In the genomic region with DNA sequence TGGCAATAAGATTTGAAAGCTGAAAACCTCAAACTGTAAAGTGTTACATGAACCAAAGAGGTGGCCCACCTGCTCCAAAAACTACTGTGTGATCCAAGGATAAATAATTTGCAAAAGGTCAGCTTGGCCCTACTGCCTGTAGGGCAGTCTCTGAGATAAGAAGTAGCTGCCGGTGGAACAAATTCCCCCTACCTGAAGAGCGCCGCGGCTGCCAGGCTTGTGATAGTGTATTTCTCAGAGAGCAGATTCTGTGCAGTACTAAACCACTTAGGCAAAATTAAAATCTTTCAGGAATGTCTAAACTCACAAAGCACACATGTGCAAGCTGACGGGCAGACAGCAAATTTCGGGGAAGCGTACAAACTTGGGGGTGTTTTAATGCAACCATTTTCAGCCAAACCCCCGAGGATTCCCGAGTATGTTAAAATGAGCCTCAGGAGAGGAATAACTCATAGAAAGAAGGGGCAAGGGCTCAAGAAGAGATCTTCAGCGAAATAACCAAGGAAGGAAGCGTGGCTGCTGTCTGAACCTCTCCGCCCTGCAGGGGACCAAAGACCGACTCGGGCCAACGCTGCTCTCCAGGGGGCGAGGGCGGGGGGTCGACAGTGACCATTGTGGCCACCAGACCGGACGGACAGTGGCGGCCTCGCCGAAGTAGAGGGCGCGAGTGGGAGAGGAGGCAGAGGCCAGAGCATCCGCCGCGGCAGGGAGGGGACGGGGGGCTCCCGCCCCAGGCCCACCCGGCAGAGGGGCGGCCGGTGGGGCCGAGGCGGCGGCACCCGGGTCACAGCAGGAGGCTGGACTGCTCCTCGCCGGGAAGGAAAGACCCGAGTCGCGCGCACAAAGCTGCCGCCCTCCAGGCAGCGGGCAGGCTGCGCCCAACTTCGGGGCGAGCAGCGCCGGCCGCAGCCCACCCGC, we compare ENCODE assay signal across 8 cellular contexts.
DNase-seq lines count a peak whose midpoint lies in the region; ATAC-seq and TF ChIP-seq lines count a peak whose summit lies in the region.

No MANE protein-coding gene starts in this region.

- peaks cover 4% of the 10 kb centered on the region for H3K9me3 Mint-ChIP-seq in activated naive CD8-positive, alpha-beta T cell treated with anti-CD3 and anti-CD28 coated beads, Interleukin-2, amount 50 U/mL, for 24 hours

- peaks cover 3% of the 10 kb centered on the region; the same call in 1 of the 2 replicates for H3K4me1 ChIP-seq in iPS DF 6.9 (ENCODE audit: control insufficient read depth, insufficient read depth, low read length)

- no peak overlapping the region for H3K27ac Mint-ChIP-seq in activated naive CD8-positive, alpha-beta T cell treated with anti-CD3 and anti-CD28 coated beads, Interleukin-2, amount 50 U/mL, for 24 hours

- H3K4me3 ChIP-seq in GM06990 (replicated peaks; ENCODE audit: low read depth, low read length) (peak overlapping the region; percentile 90), iPS DF 6.9 (ENCODE audit: low read length) (peak overlapping the region; percentile 42), skeletal muscle cell (ENCODE audit: low read depth, low read length) (peak overlapping the region; percentile 77)

- H3K4me1 Mint-ChIP-seq in activated naive CD8-positive, alpha-beta T cell treated with anti-CD3 and anti-CD28 coated beads, Interleukin-2, amount 50 U/mL, for 24 hours, result peaks cover 37% of the 10 kb centered on the region

- H3K27me3 ChIP-seq in GM06990 (replicated peaks; ENCODE audit: control insufficient read depth, insufficient read depth, low read length) (no peaks in the 10 kb centered on the region), iPS DF 6.9 (ENCODE audit: control insufficient read depth, insufficient read depth, low read length) (no peaks in the 10 kb centered on the region)

- peak; percentile 2 for ATAC-seq in HG02763 (IDR thresholded peaks at IDR 0.05; ENCODE audit: unreplicated experiment)
- peak; percentile 8 for ATAC-seq in activated naive CD8-positive, alpha-beta T cell treated with anti-CD3 and anti-CD28 coated beads, Interleukin-2, amount 50 U/mL, for 24 hours

- in situ Hi-C loops in ACHN (cut with HindIII; ENCODE audit: low pct_ligation_motif_present, low pct_unique_long_range_greater_than_20kb, low sequenced_read_pairs), result no loop called here

- peak; percentile 58 for DNase-seq in ACHN
- DNase-seq in GM06990 (ENCODE audit: extremely low read depth, insufficient read length), result peak; percentile 41
- peak; percentile 42 for DNase-seq in NCI-H226
- peak; percentile 22 for DNase-seq in activated naive CD8-positive, alpha-beta T cell treated with anti-CD3 and anti-CD28 coated beads, Interleukin-2, amount 50 U/mL, for 24 hours
- DNase-seq in iPS DF 6.9 (ENCODE audit: low read depth, low spot score), result no peak
- DNase-seq in skeletal muscle cell (ENCODE audit: low read depth), result no peak
- DNase-seq in NCI-H1930 (lab: John Stamatoyannopoulos, UW), result no peak

- peaks cover 2% of the 10 kb centered on the region for H3K27me3 Mint-ChIP-seq in activated naive CD8-positive, alpha-beta T cell treated with anti-CD3 and anti-CD28 coated beads, Interleukin-2, amount 50 U/mL, for 24 hours

- H3K4me3 Mint-ChIP-seq in activated naive CD8-positive, alpha-beta T cell treated with anti-CD3 and anti-CD28 coated beads, Interleukin-2, amount 50 U/mL, for 24 hours, result peak overlapping the region; percentile 95

- H3K36me3 ChIP-seq in GM06990 (ENCODE audit: control insufficient read depth, insufficient read depth, low read length), result no peaks in the 10 kb centered on the region
- no peaks in the 10 kb centered on the region for H3K36me3 ChIP-seq in iPS DF 6.9 (ENCODE audit: control insufficient read depth, insufficient read depth, low read length)

- no peaks in the 10 kb centered on the region for H3K9me3 ChIP-seq in iPS DF 6.9 (ENCODE audit: control insufficient read depth, insufficient read depth, low read length)

- TF ChIP-seq CTCF in GM06990 (IDR thresholded peaks at IDR 0.05; ENCODE audit: insufficient read depth, low read length, poor library complexity, severe bottlenecking), result no peak

- H3K27ac ChIP-seq in iPS DF 6.9 (ENCODE audit: low read length), result no peak overlapping the region

- WGBS in iPS DF 6.9 (ENCODE audit: insufficient coverage, insufficient read length), result no CpG with 5 or more reads among the region's 52 CpGs

- H3K36me3 Mint-ChIP-seq in activated naive CD8-positive, alpha-beta T cell treated with anti-CD3 and anti-CD28 coated beads, Interleukin-2, amount 50 U/mL, for 24 hours (ENCODE audit: low read depth), result peaks cover 3% of the 10 kb centered on the region

Comparison
In these comparisons a context has a peak if more than half of its experiments do, and no peak if none do; other contexts are left out.
1. DNase-seq: peak in ACHN (single experiment), GM06990 (single experiment), NCI-H226 (single experiment) and activated naive CD8-positive, alpha-beta T cell treated with anti-CD3 and anti-CD28 coated beads, Interleukin-2, amount 50 U/mL, for 24 hours (single experiment); none in iPS DF 6.9 (single experiment), skeletal muscle cell (single experiment) and NCI-H1930 (0 of 2).
2. Peak in every context shown above with its lines, with median percentiles within 50 percentile points of each other: H3K4me3 ChIP-seq.